2 cellular contexts compared by ENCODE assay signal in genomic region chr12:116380066-116380465, GRCh38.
TF ChIP-seq lines count a peak whose summit lies in the region.

No MANE protein-coding gene starts in this region.

TF ChIP-seq in IMR-90, 13 proteins besides CTCF, POLR2A, EP300 and RAD21:
- peak; percentile 96 for TF ChIP-seq MAFK (IDR thresholded peaks at IDR 0.05; ENCODE audit: low read depth, low read length)
- no peak for TF ChIP-seq NFE2L2 (IDR thresholded peaks at IDR 0.05; ENCODE audit: low read depth, low read length)

TF ChIP-seq in K562, 482 proteins besides CTCF, POLR2A, EP300 and RAD21:
- TF ChIP-seq KLF1 (tag; IDR thresholded peaks at IDR 0.05): no peak
- TF ChIP-seq MBD2 (IDR thresholded peaks at IDR 0.05; ENCODE audit: borderline replicate concordance, low read depth): no peak
- TF ChIP-seq ZFX (CRISPR knock-in tag; IDR thresholded peaks at IDR 0.05): no peak
- 0 out of 2 replicates have a peak, but pooled peaks have one; percentile 23 for TF ChIP-seq NFE2 (IDR thresholded peaks at IDR 0.05; ENCODE audit: low read depth)
- TF ChIP-seq ZNF316 (IDR thresholded peaks at IDR 0.05): peak; percentile 99
- TF ChIP-seq MAFF (IDR thresholded peaks at IDR 0.05; ENCODE audit: low read length): peak; percentile 99
- no peak for TF ChIP-seq E2F8 (IDR thresholded peaks at IDR 0.05; ENCODE audit: low read depth, partially characterized antibody)
- peak; percentile 99 for TF ChIP-seq C11orf30 (IDR thresholded peaks at IDR 0.05; ENCODE audit: low read depth)
- no peak for TF ChIP-seq E2F1 (CRISPR knock-in tag; IDR thresholded peaks at IDR 0.05)
- peak; percentile 99 for TF ChIP-seq MAFK (IDR thresholded peaks at IDR 0.05; ENCODE audit: low read length)
- TF ChIP-seq ZBTB40 (IDR thresholded peaks at IDR 0.05): no peak
- TF ChIP-seq ZBTB40 (CRISPR knock-in tag; IDR thresholded peaks at IDR 0.05): 0 out of 2 replicates have a peak, but pooled peaks have one; percentile 21
- peak; percentile 97 for TF ChIP-seq MAFG (tag; conservative IDR thresholded peaks at IDR 0.05)
